Comparison of ENCODE assay signal across 1 cellular context in genomic region chr10:97427571-97428179, GRCh38.
A peak's percentile ranks its signal among the peaks of the same experiment; 100 is the strongest.
TF ChIP-seq lines count a peak whose summit lies in the region.

No MANE protein-coding gene starts in this region.

TF ChIP-seq in HEK293, 187 proteins besides CTCF, POLR2A, EP300 and RAD21 (continued from another document):
- TF ChIP-seq, protein P1, sequence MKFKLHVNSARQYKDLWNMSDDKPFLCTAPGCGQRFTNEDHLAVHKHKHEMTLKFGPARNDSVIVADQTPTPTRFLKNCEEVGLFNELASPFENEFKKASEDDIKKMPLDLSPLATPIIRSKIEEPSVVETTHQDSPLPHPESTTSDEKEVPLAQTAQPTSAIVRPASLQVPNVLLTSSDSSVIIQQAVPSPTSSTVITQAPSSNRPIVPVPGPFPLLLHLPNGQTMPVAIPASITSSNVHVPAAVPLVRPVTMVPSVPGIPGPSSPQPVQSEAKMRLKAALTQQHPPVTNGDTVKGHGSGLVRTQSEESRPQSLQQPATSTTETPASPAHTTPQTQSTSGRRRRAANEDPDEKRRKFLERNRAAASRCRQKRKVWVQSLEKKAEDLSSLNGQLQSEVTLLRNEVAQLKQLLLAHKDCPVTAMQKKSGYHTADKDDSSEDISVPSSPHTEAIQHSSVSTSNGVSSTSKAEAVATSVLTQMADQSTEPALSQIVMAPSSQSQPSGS (tag by site-specific recombination; IDR thresholded peaks at IDR 0.05; ENCODE audit: low read depth) = peak; percentile 86
- no peak for TF ChIP-seq ZNF549 (tag by site-specific recombination; IDR thresholded peaks at IDR 0.05)
- no peak for TF ChIP-seq ZNF701 (tag by site-specific recombination; IDR thresholded peaks at IDR 0.05)
- TF ChIP-seq ZNF366 (tag by site-specific recombination; conservative IDR thresholded peaks at IDR 0.05) = no peak
- no peak for TF ChIP-seq ZNF248 (tag by site-specific recombination; IDR thresholded peaks at IDR 0.05)
- 0 out of 2 replicates have a peak, but pooled peaks have one; percentile 29 for TF ChIP-seq KLF8 (tag by site-specific recombination; IDR thresholded peaks at IDR 0.05)
- no peak for TF ChIP-seq ZNF639 (tag by site-specific recombination; IDR thresholded peaks at IDR 0.05)
- TF ChIP-seq ZNF600 (tag by site-specific recombination; IDR thresholded peaks at IDR 0.05) = peak; percentile 86
- TF ChIP-seq BCL11B (tag by site-specific recombination; IDR thresholded peaks at IDR 0.05; ENCODE audit: low read depth) = no peak
- TF ChIP-seq, protein P2, sequence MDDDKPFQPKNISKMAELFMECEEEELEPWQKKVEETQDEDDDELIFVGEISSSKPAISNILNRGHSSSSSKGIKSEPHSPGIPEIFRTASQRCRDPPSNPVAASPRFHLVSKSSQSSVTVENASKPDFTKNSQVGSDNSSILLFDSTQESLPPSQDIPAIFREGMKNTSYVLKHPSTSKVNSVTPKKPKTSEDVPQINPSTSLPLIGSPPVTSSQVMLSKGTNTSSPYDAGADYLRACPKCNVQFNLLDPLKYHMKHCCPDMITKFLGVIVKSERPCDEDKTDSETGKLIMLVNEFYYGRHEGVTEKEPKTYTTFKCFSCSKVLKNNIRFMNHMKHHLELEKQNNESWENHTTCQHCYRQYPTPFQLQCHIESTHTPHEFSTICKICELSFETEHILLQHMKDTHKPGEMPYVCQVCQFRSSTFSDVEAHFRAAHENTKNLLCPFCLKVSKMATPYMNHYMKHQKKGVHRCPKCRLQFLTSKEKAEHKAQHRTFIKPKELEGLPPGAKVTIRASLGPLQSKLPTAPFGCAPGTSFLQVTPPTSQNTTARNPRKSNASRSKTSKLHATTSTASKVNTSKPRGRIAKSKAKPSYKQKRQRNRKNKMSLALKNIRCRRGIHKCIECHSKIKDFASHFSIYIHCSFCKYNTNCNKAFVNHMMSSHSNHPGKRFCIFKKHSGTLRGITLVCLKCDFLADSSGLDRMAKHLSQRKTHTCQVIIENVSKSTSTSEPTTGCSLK (tag by site-specific recombination; IDR thresholded peaks at IDR 0.05) = no peak
- TF ChIP-seq ZEB2 (tag by site-specific recombination; IDR thresholded peaks at IDR 0.05) = 0 out of 2 replicates have a peak, but pooled peaks have one; percentile 39
- no peak for TF ChIP-seq ZNF488 (tag by site-specific recombination; IDR thresholded peaks at IDR 0.05)
- no peak for TF ChIP-seq SALL2 (tag by site-specific recombination; IDR thresholded peaks at IDR 0.05; ENCODE audit: borderline replicate concordance)
- TF ChIP-seq ZBTB21 (tag by site-specific recombination; IDR thresholded peaks at IDR 0.05) = no peak
- TF ChIP-seq ZNF341 (tag by site-specific recombination; IDR thresholded peaks at IDR 0.05; ENCODE audit: low read depth) = peak; percentile 51; the same call in 1 of the 2 replicates
- TF ChIP-seq OVOL3 (tag by site-specific recombination; IDR thresholded peaks at IDR 0.05) = no peak
- no peak for TF ChIP-seq ZNF747 (tag by site-specific recombination; IDR thresholded peaks at IDR 0.05)
- no peak for TF ChIP-seq ZNF354C (tag by site-specific recombination; IDR thresholded peaks at IDR 0.05; ENCODE audit: borderline replicate concordance, low read depth)
- TF ChIP-seq, protein P3, sequence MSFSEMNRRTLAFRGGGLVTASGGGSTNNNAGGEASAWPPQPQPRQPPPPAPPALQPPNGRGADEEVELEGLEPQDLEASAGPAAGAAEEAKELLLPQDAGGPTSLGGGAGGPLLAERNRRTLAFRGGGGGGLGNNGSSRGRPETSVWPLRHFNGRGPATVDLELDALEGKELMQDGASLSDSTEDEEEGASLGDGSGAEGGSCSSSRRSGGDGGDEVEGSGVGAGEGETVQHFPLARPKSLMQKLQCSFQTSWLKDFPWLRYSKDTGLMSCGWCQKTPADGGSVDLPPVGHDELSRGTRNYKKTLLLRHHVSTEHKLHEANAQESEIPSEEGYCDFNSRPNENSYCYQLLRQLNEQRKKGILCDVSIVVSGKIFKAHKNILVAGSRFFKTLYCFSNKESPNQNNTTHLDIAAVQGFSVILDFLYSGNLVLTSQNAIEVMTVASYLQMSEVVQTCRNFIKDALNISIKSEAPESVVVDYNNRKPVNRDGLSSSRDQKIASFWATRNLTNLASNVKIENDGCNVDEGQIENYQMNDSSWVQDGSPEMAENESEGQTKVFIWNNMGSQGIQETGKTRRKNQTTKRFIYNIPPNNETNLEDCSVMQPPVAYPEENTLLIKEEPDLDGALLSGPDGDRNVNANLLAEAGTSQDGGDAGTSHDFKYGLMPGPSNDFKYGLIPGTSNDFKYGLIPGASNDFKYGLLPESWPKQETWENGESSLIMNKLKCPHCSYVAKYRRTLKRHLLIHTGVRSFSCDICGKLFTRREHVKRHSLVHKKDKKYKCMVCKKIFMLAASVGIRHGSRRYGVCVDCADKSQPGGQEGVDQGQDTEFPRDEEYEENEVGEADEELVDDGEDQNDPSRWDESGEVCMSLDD (tag by site-specific recombination; IDR thresholded peaks at IDR 0.05) = no peak
- TF ChIP-seq ZNF239 (tag by site-specific recombination; IDR thresholded peaks at IDR 0.05) = no peak
- TF ChIP-seq, protein P4, sequence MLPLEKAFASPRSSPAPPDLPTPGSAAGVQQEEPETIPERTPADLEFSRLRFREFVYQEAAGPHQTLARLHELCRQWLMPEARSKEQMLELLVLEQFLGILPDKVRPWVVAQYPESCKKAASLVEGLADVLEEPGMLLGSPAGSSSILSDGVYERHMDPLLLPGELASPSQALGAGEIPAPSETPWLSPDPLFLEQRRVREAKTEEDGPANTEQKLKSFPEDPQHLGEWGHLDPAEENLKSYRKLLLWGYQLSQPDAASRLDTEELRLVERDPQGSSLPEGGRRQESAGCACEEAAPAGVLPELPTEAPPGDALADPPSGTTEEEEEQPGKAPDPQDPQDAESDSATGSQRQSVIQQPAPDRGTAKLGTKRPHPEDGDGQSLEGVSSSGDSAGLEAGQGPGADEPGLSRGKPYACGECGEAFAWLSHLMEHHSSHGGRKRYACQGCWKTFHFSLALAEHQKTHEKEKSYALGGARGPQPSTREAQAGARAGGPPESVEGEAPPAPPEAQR (tag by site-specific recombination; IDR thresholded peaks at IDR 0.05) = no peak
- TF ChIP-seq SCRT2 (tag by site-specific recombination; IDR thresholded peaks at IDR 0.05) = peak; percentile 57; the same call in 1 of the 2 replicates
- peak; percentile 23; the same call in 1 of the 2 replicates for TF ChIP-seq OSR2 (tag by site-specific recombination; IDR thresholded peaks at IDR 0.05)
- TF ChIP-seq ZNF132 (tag by site-specific recombination; IDR thresholded peaks at IDR 0.05; ENCODE audit: borderline replicate concordance) = no peak
- TF ChIP-seq SP2 (tag by site-specific recombination; IDR thresholded peaks at IDR 0.05) = peak; percentile 50
- no peak for TF ChIP-seq KLF9 (tag by site-specific recombination; IDR thresholded peaks at IDR 0.05; ENCODE audit: low read depth)
- no peak for TF ChIP-seq ELK4 (IDR thresholded peaks at IDR 0.05; ENCODE audit: borderline replicate concordance, low read depth, low read length)
- no peak for TF ChIP-seq ZNF544 (tag by site-specific recombination; IDR thresholded peaks at IDR 0.05)
- no peak for TF ChIP-seq ZFP3 (tag by site-specific recombination; IDR thresholded peaks at IDR 0.05; ENCODE audit: low read depth)
- no peak for TF ChIP-seq HOXC10 (CRISPR knock-in tag; IDR thresholded peaks at IDR 0.05)
- TF ChIP-seq ZNF548 (tag by site-specific recombination; IDR thresholded peaks at IDR 0.05) = no peak
- TF ChIP-seq ZNF555 (tag by site-specific recombination; conservative IDR thresholded peaks at IDR 0.05) = no peak
- TF ChIP-seq PRDM10 (tag by site-specific recombination; IDR thresholded peaks at IDR 0.05) = 0 out of 2 replicates have a peak, but pooled peaks have one; percentile 19
- TF ChIP-seq ZNF404 (tag by site-specific recombination; IDR thresholded peaks at IDR 0.05) = no peak
- peak; percentile 14; the same call in 1 of the 2 replicates for TF ChIP-seq SP7 (tag by site-specific recombination; IDR thresholded peaks at IDR 0.05)
- no peak for TF ChIP-seq ZNF133 (tag by site-specific recombination; IDR thresholded peaks at IDR 0.05)
- TF ChIP-seq ZNF24 (tag by site-specific recombination; IDR thresholded peaks at IDR 0.05) = 0 out of 2 replicates have a peak, but pooled peaks have one; percentile 11
- no peak for TF ChIP-seq ZNF692 (tag by site-specific recombination; IDR thresholded peaks at IDR 0.05)
- TF ChIP-seq ZNF530 (tag by site-specific recombination; IDR thresholded peaks at IDR 0.05; ENCODE audit: low read depth) = no peak
- TF ChIP-seq ZNF2 (tag by site-specific recombination; IDR thresholded peaks at IDR 0.05) = no peak
- TF ChIP-seq ZNF274 (IDR thresholded peaks at IDR 0.05; ENCODE audit: low read length) = no peak
- TF ChIP-seq ZNF274 (tag by site-specific recombination; IDR thresholded peaks at IDR 0.05; ENCODE audit: borderline replicate concordance) = no peak
- no peak for TF ChIP-seq REPIN1 (tag by site-specific recombination; IDR thresholded peaks at IDR 0.05; ENCODE audit: low read depth)
- TF ChIP-seq WT1 (tag by site-specific recombination; IDR thresholded peaks at IDR 0.05) = peak; percentile 56; the same call in 1 of the 2 replicates
- TF ChIP-seq ZNF521 (tag by site-specific recombination; IDR thresholded peaks at IDR 0.05) = no peak
